Comparison of ENCODE assay signal across 1 cellular context in the genomic region with DNA sequence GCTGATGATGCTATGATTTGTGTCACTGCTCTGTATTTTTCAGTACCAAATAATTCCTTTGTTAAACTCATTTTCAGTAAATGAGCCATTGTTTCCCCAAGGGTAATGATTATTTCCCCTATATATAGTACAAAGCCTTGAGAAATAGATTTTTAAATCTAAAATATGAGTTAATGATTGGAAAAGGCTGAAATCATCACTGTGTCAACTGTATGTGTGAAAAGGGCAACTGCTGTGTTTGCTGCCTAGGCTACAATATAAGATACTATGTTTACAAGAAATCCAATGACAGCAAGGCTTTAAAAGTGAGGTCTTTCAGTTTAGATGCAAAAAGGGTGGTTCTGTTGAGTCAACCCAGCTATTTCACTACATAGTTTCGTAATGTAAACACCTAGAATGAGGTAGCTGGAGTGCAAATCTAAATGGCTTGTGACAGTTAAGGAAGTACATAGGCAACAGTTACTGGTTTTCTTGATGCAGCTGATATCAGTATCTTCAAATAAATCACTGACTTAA.
A peak's percentile ranks its signal among the peaks of the same experiment; 100 is the strongest.
TF ChIP-seq lines count a peak whose summit lies in the region.

No MANE protein-coding gene starts in this region.

TF ChIP-seq in GM12878, 131 proteins besides CTCF, POLR2A, EP300 and RAD21 (continued from another document and continues in another):
- TF ChIP-seq CEBPB (IDR thresholded peaks at IDR 0.05; ENCODE audit: borderline replicate concordance in 1 of 2, low read depth in 2 of 2, low read length in 2 of 2) (0 out of 4 replicates have a peak, but pooled peaks of 1 of the 2 experiments have one; percentile 52), TCF12 (IDR thresholded peaks at IDR 0.05; ENCODE audit: low read depth, low read length) (no peak), BCL11A (IDR thresholded peaks at IDR 0.05; ENCODE audit: low read depth, low read length) (peak; percentile 77), ZBED1 (IDR thresholded peaks at IDR 0.05; ENCODE audit: borderline replicate concordance) (peak; percentile 70; the same call in 1 of the 2 replicates), POLR2AphosphoS5 (IDR thresholded peaks at IDR 0.05; ENCODE audit: low read length) (no peak), NR2C2 (IDR thresholded peaks at IDR 0.05; ENCODE audit: borderline replicate concordance, control insufficient read depth, insufficient read length, low read depth) (no peak), KAT2A (conservative IDR thresholded peaks at IDR 0.05; ENCODE audit: control insufficient read depth, low read depth, low read length) (no peak), RCOR1 (conservative IDR thresholded peaks at IDR 0.05; ENCODE audit: low read depth, low read length) (0 out of 2 replicates have a peak, but pooled peaks have one; percentile 85), NFXL1 (IDR thresholded peaks at IDR 0.05; ENCODE audit: borderline replicate concordance) (no peak), ZZZ3 (IDR thresholded peaks at IDR 0.05; ENCODE audit: control insufficient read depth, insufficient read length, low read depth) (no peak), HCFC1 (IDR thresholded peaks at IDR 0.05; ENCODE audit: low read length) (no peak), BRCA1 (IDR thresholded peaks at IDR 0.05; ENCODE audit: low read depth, low read length) (no peak), YY1 (IDR thresholded peaks at IDR 0.05; ENCODE audit: low read depth, low read length) (no peak), ZNF622 (IDR thresholded peaks at IDR 0.05) (no peak), MTA2 (IDR thresholded peaks at IDR 0.05; ENCODE audit: low read depth) (peak; percentile 92; the same call in 1 of the 2 replicates), RELA (IDR thresholded peaks at IDR 0.05; ENCODE audit: borderline replicate concordance, partially characterized antibody) (no peak), MEF2A (IDR thresholded peaks at IDR 0.05; ENCODE audit: insufficient read depth, low read depth, low read length) (peak; percentile 72; the same call in 1 of the 2 replicates), SMAD1 (IDR thresholded peaks at IDR 0.05; ENCODE audit: low read depth, partially characterized antibody) (no peak), NR2F1 (conservative IDR thresholded peaks at IDR 0.05) (no peak), CBX3 (IDR thresholded peaks at IDR 0.05; ENCODE audit: borderline replicate concordance, low read depth) (no peak), NFYA (IDR thresholded peaks at IDR 0.05; ENCODE audit: borderline replicate concordance, low read depth, low read length) (no peak), GABPA (IDR thresholded peaks at IDR 0.05; ENCODE audit: low read depth) (no peak), FOXM1 (IDR thresholded peaks at IDR 0.05; ENCODE audit: low read depth, low read length) (peak; percentile 87), ZNF274 (IDR thresholded peaks at IDR 0.05; ENCODE audit: insufficient read depth, insufficient read length) (no peak), ESRRA (IDR thresholded peaks at IDR 0.05; ENCODE audit: low read length) (no peak), JUNB (IDR thresholded peaks at IDR 0.05) (peak; percentile 94), RB1 (IDR thresholded peaks at IDR 0.05; ENCODE audit: borderline replicate concordance) (no peak), YBX1 (IDR thresholded peaks at IDR 0.05) (no peak), HDAC2 (IDR thresholded peaks at IDR 0.05) (no peak), SREBF1 (IDR thresholded peaks at IDR 0.05; ENCODE audit: low read length) (no peak), PML (IDR thresholded peaks at IDR 0.05; ENCODE audit: low read length) (no peak; the same call in 1 of the 2 replicates), IRF4 (IDR thresholded peaks at IDR 0.05; ENCODE audit: low read depth, low read length) (peak; percentile 75), NRF1 (conservative IDR thresholded peaks at IDR 0.05; ENCODE audit: low read depth, low read length) (no peak), ETV6 (conservative IDR thresholded peaks at IDR 0.05 in 1 of 2, IDR thresholded peaks at IDR 0.05 in 1 of 2; ENCODE audit: borderline replicate concordance in 1 of 2, low read depth in 1 of 2) (peak in 1 of 2 experiments; percentile 38; a peak in 1 of 4 replicates), MYC (IDR thresholded peaks at IDR 0.05; ENCODE audit: insufficient read depth, insufficient read length, insufficient replicate concordance, low read length, severe bottlenecking) (no peak), ZNF217 (IDR thresholded peaks at IDR 0.05) (peak; percentile 75; the same call in 1 of the 2 replicates), POU2F2 (IDR thresholded peaks at IDR 0.05; ENCODE audit: borderline replicate concordance, low read depth, low read length) (peak; percentile 97), TARDBP (IDR thresholded peaks at IDR 0.05; ENCODE audit: borderline replicate concordance) (no peak)
- TF ChIP-seq, protein P1, sequence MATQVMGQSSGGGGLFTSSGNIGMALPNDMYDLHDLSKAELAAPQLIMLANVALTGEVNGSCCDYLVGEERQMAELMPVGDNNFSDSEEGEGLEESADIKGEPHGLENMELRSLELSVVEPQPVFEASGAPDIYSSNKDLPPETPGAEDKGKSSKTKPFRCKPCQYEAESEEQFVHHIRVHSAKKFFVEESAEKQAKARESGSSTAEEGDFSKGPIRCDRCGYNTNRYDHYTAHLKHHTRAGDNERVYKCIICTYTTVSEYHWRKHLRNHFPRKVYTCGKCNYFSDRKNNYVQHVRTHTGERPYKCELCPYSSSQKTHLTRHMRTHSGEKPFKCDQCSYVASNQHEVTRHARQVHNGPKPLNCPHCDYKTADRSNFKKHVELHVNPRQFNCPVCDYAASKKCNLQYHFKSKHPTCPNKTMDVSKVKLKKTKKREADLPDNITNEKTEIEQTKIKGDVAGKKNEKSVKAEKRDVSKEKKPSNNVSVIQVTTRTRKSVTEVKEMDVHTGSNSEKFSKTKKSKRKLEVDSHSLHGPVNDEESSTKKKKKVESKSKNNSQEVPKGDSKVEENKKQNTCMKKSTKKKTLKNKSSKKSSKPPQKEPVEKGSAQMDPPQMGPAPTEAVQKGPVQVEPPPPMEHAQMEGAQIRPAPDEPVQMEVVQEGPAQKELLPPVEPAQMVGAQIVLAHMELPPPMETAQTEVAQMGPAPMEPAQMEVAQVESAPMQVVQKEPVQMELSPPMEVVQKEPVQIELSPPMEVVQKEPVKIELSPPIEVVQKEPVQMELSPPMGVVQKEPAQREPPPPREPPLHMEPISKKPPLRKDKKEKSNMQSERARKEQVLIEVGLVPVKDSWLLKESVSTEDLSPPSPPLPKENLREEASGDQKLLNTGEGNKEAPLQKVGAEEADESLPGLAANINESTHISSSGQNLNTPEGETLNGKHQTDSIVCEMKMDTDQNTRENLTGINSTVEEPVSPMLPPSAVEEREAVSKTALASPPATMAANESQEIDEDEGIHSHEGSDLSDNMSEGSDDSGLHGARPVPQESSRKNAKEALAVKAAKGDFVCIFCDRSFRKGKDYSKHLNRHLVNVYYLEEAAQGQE (IDR thresholded peaks at IDR 0.05; ENCODE audit: low read depth, low read length), result no peak
- TF ChIP-seq, protein P2, sequence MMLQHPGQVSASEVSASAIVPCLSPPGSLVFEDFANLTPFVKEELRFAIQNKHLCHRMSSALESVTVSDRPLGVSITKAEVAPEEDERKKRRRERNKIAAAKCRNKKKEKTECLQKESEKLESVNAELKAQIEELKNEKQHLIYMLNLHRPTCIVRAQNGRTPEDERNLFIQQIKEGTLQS (IDR thresholded peaks at IDR 0.05; ENCODE audit: borderline replicate concordance, extremely low read depth, low read depth, low read length), result no peak
- TF ChIP-seq, protein P3, sequence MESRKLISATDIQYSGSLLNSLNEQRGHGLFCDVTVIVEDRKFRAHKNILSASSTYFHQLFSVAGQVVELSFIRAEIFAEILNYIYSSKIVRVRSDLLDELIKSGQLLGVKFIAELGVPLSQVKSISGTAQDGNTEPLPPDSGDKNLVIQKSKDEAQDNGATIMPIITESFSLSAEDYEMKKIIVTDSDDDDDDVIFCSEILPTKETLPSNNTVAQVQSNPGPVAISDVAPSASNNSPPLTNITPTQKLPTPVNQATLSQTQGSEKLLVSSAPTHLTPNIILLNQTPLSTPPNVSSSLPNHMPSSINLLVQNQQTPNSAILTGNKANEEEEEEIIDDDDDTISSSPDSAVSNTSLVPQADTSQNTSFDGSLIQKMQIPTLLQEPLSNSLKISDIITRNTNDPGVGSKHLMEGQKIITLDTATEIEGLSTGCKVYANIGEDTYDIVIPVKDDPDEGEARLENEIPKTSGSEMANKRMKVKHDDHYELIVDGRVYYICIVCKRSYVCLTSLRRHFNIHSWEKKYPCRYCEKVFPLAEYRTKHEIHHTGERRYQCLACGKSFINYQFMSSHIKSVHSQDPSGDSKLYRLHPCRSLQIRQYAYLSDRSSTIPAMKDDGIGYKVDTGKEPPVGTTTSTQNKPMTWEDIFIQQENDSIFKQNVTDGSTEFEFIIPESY (IDR thresholded peaks at IDR 0.05), result no peak
- TF ChIP-seq, protein P4, sequence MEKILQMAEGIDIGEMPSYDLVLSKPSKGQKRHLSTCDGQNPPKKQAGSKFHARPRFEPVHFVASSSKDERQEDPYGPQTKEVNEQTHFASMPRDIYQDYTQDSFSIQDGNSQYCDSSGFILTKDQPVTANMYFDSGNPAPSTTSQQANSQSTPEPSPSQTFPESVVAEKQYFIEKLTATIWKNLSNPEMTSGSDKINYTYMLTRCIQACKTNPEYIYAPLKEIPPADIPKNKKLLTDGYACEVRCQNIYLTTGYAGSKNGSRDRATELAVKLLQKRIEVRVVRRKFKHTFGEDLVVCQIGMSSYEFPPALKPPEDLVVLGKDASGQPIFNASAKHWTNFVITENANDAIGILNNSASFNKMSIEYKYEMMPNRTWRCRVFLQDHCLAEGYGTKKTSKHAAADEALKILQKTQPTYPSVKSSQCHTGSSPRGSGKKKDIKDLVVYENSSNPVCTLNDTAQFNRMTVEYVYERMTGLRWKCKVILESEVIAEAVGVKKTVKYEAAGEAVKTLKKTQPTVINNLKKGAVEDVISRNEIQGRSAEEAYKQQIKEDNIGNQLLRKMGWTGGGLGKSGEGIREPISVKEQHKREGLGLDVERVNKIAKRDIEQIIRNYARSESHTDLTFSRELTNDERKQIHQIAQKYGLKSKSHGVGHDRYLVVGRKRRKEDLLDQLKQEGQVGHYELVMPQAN (conservative IDR thresholded peaks at IDR 0.05), result no peak
- TF ChIP-seq, protein P5, sequence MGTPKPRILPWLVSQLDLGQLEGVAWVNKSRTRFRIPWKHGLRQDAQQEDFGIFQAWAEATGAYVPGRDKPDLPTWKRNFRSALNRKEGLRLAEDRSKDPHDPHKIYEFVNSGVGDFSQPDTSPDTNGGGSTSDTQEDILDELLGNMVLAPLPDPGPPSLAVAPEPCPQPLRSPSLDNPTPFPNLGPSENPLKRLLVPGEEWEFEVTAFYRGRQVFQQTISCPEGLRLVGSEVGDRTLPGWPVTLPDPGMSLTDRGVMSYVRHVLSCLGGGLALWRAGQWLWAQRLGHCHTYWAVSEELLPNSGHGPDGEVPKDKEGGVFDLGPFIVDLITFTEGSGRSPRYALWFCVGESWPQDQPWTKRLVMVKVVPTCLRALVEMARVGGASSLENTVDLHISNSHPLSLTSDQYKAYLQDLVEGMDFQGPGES (IDR thresholded peaks at IDR 0.05), result no peak
- TF ChIP-seq, protein P6, sequence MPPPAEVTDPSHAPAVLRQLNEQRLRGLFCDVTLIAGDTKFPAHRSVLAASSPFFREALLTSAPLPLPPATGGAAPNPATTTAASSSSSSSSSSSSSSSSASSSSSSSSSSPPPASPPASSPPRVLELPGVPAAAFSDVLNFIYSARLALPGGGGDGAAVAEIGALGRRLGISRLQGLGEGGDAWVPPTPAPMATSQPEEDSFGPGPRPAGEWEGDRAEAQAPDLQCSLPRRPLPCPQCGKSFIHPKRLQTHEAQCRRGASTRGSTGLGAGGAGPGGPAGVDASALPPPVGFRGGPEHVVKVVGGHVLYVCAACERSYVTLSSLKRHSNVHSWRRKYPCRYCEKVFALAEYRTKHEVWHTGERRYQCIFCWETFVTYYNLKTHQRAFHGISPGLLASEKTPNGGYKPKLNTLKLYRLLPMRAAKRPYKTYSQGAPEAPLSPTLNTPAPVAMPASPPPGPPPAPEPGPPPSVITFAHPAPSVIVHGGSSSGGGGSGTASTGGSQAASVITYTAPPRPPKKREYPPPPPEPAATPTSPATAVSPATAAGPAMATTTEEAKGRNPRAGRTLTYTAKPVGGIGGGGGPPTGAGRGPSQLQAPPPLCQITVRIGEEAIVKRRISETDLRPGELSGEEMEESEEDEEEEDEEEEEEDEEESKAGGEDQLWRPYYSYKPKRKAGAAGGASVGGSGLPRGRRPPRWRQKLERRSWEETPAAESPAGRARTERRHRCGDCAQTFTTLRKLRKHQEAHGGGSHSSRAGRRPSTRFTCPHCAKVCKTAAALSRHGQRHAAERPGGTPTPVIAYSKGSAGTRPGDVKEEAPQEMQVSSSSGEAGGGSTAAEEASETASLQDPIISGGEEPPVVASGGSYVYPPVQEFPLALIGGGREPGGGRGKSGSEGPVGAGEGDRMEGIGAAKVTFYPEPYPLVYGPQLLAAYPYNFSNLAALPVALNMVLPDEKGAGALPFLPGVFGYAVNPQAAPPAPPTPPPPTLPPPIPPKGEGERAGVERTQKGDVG (CRISPR knock-in tag; IDR thresholded peaks at IDR 0.05), result no peak
- TF ChIP-seq, protein P7, sequence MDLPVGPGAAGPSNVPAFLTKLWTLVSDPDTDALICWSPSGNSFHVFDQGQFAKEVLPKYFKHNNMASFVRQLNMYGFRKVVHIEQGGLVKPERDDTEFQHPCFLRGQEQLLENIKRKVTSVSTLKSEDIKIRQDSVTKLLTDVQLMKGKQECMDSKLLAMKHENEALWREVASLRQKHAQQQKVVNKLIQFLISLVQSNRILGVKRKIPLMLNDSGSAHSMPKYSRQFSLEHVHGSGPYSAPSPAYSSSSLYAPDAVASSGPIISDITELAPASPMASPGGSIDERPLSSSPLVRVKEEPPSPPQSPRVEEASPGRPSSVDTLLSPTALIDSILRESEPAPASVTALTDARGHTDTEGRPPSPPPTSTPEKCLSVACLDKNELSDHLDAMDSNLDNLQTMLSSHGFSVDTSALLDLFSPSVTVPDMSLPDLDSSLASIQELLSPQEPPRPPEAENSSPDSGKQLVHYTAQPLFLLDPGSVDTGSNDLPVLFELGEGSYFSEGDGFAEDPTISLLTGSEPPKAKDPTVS (IDR thresholded peaks at IDR 0.05; ENCODE audit: low read depth, low read length), result no peak
- TF ChIP-seq, protein P8, sequence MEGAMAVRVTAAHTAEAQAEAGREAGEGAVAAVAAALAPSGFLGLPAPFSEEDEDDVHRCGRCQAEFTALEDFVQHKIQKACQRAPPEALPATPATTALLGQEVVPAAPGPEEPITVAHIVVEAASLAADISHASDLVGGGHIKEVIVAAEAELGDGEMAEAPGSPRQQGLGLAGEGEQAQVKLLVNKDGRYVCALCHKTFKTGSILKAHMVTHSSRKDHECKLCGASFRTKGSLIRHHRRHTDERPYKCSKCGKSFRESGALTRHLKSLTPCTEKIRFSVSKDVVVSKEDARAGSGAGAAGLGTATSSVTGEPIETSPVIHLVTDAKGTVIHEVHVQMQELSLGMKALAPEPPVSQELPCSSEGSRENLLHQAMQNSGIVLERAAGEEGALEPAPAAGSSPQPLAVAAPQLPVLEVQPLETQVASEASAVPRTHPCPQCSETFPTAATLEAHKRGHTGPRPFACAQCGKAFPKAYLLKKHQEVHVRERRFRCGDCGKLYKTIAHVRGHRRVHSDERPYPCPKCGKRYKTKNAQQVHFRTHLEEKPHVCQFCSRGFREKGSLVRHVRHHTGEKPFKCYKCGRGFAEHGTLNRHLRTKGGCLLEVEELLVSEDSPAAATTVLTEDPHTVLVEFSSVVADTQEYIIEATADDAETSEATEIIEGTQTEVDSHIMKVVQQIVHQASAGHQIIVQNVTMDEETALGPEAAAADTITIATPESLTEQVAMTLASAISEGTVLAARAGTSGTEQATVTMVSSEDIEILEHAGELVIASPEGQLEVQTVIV (IDR thresholded peaks at IDR 0.05; ENCODE audit: borderline replicate concordance, partially characterized antibody), result no peak
